13 cellular contexts compared by ENCODE assay signal in the genomic region with DNA sequence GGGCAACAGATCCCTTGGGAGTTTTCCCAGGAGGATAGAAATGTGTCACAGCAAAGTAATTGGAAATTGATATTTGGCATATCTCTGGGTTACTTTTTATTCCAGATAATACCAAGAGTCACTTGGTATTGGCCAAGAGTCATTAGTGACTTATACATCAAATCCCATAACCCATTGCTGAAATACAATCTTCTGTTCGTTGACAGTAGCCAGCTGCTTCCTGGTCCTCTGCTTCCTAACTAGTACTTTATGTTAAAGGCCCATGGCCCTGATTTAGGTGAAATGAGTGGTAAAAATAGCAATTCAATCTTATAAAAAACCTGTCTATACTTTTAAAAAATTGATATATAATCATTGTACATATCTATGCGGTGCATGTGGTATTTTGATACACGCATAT.
DNase-seq lines count a peak whose midpoint lies in the region; TF ChIP-seq lines count a peak whose summit lies in the region.
"Had no signal": no experiment of that assay in that cellular context is flagged by ENCODE, and none has a peak within 500 bp of the region (broad histone marks: within the 10 kb centered on the region; RNA-seq: fewer than 3 reads in every experiment).

No MANE protein-coding gene starts in this region.

- DNase-seq in NCI-H2171 treated with DMSO at 0.1 percent for 48 hours (lab: John Stamatoyannopoulos, UW) (peak; percentile 52), NCI-H2171 (lab: John Stamatoyannopoulos, UW) (no peak), SK-N-DZ (ENCODE audit: low spot score) (peak; percentile 24), amniotic stem cell (lab: John Stamatoyannopoulos, UW) (no peak), OCI-M1 (lab: John Stamatoyannopoulos, UW) (no peak)
- DNase-seq: Calu3; CD8-positive, alpha-beta T cell; GM23248 had no signal

- peak overlapping the region; percentile 57 to 69 (median 66) for H3K27ac Mint-ChIP-seq in nephron
- H3K27ac Mint-ChIP-seq: B cell; CD8-positive, alpha-beta T cell had no signal

- no peaks in the 10 kb centered on the region for H3K27me3 Mint-ChIP-seq in nephron (ENCODE audit: low read depth)
- H3K27me3 Mint-ChIP-seq: B cell had no signal

- peaks cover 4% of the 10 kb centered on the region for H3K9me3 Mint-ChIP-seq in nephron

- 0 out of 2 replicates have a peak overlapping the region, but pooled peaks have one; percentile 1 for H3K27ac ChIP-seq in 22Rv1
- H3K27ac ChIP-seq: BLaER1 treated with 17β-estradiol and CSF1 and Interleukin-3, amounts not matched to agents 10 nM and 100 nM; GM23248; HL-60 had no signal

- peaks cover 47% of the 10 kb centered on the region for H3K4me1 Mint-ChIP-seq in nephron
- H3K4me1 Mint-ChIP-seq: B cell had no signal

- no peaks in the 10 kb centered on the region for H3K36me3 Mint-ChIP-seq in nephron (ENCODE audit: low read depth)
- H3K36me3 Mint-ChIP-seq: CD8-positive, alpha-beta T cell had no signal

- TF ChIP-seq CTCF in 22Rv1 (IDR thresholded peaks at IDR 0.05) (no peak), nephron (IDR thresholded peaks at IDR 0.05; ENCODE audit: unreplicated experiment in 3 of 3) (no peak)

- H3K4me3 Mint-ChIP-seq in nephron = no peak overlapping the region
- H3K4me3 Mint-ChIP-seq: B cell; CD8-positive, alpha-beta T cell had no signal

Comparison
In these comparisons a context has a peak if more than half of its experiments do, and no peak if none do; other contexts are left out.
1. DNase-seq: peak in NCI-H2171 treated with DMSO at 0.1 percent for 48 hours (single experiment) and SK-N-DZ (single experiment); none in NCI-H2171 (single experiment), amniotic stem cell (single experiment) and OCI-M1 (single experiment).